29 cellular contexts compared by ENCODE assay signal in the genomic region with DNA sequence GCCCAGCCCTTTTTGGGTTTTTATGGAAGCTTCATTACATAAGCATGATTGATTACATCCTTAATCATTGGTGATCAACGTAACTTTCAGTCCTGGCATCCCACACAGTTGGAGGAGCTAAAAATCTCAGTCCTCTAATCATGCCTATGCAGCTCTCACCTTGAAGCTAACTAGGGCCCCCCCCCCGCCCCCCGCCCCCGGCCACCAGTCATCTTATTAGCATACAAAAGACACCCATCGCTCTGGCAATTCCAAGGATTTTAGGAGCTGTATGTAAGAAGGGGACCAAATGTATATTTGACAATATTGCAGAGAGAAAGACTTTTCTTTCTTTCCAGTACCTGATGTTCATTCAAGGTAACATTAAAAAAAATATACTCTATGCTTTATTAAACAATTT.
"Had no signal": no experiment of that assay in that cellular context is flagged by ENCODE, and none has a peak within 500 bp of the region (broad histone marks: within the 10 kb centered on the region; RNA-seq: fewer than 3 reads in every experiment).

No MANE protein-coding gene starts in this region.

- H3K27me3 ChIP-seq: cardiac muscle cell, Peyer's patch, SJSA1 had no signal

- H3K9ac ChIP-seq: SK-N-SH had no signal

- ATAC-seq: activated CD8-positive, alpha-beta T cell treated with anti-CD3 and anti-CD28 coated beads, Interleukin-2, amount 10 ng/mL, durations not matched to agents 7 days and 5 days; PC-3 had no signal

- H3K27ac ChIP-seq: cardiac muscle cell, Peyer's patch, SJSA1 had no signal

- H3K4me3 ChIP-seq: cardiac muscle cell, Peyer's patch, SJSA1 had no signal

- H3K4me2 ChIP-seq: SK-N-SH had no signal

- H3K4me3 Mint-ChIP-seq: activated CD4-positive, alpha-beta T cell treated with anti-CD3 and anti-CD28 coated beads, Interleukin-2, amount 10 ng/mL, durations not matched to agents 24 days and 14 days; activated CD8-positive, alpha-beta T cell treated with anti-CD3 and anti-CD28 coated beads, Interleukin-2, amount 10 ng/mL, durations not matched to agents 7 days and 5 days; activated naive CD4-positive, alpha-beta T cell treated with anti-CD3 and anti-CD28 coated beads for 36 hours; activated naive CD8-positive, alpha-beta T cell; activated naive CD8-positive, alpha-beta T cell treated with anti-CD3 and anti-CD28 coated beads, Interleukin-2, amount 50 U/mL, for 24 hours; activated T-cell treated with anti-CD3 and anti-CD28 coated beads, Interleukin-2, amount 50 U/mL, for 24 hours; T-helper 1 cell treated with Interleukin-12 subunit alpha and Interleukin-12 subunit beta and Interleukin-4 antibody, amounts not matched to agents 30 μg/mL and 1 μg/mL, for 36 hours; T-helper 2 cell treated with Interferon-gamma antibody and Interleukin-4, amounts not matched to agents 5 μg/mL and 100 μg/mL, for 36 hours had no signal

- H3K4me1 ChIP-seq: Peyer's patch had no signal

- H3K9me3 Mint-ChIP-seq: activated CD4-positive, alpha-beta T cell treated with anti-CD3 and anti-CD28 coated beads, Interleukin-2, amount 10 ng/mL, durations not matched to agents 24 days and 14 days; activated naive CD8-positive, alpha-beta T cell treated with anti-CD3 and anti-CD28 coated beads, Interleukin-2, amount 50 U/mL, for 24 hours; activated T-cell treated with anti-CD3 and anti-CD28 coated beads, Interleukin-2, amount 50 U/mL, for 24 hours; T-helper 1 cell treated with Interleukin-12 subunit alpha and Interleukin-12 subunit beta and Interleukin-4 antibody, amounts not matched to agents 30 μg/mL and 1 μg/mL, for 36 hours; T-helper 2 cell treated with Interferon-gamma antibody and Interleukin-4, amounts not matched to agents 5 μg/mL and 100 μg/mL, for 36 hours had no signal

- H3K9me3 ChIP-seq: Peyer's patch, SJSA1, SK-N-SH had no signal

- H3K27ac Mint-ChIP-seq: activated CD4-positive, alpha-beta T cell treated with anti-CD3 and anti-CD28 coated beads, Interleukin-2, amount 10 ng/mL, durations not matched to agents 24 days and 14 days; activated CD8-positive, alpha-beta T cell treated with anti-CD3 and anti-CD28 coated beads, Interleukin-2, amount 10 ng/mL, durations not matched to agents 7 days and 5 days; activated naive CD4-positive, alpha-beta T cell treated with anti-CD3 and anti-CD28 coated beads for 36 hours; activated naive CD8-positive, alpha-beta T cell; activated naive CD8-positive, alpha-beta T cell treated with anti-CD3 and anti-CD28 coated beads, Interleukin-2, amount 50 U/mL, for 24 hours; T-helper 1 cell treated with Interleukin-12 subunit alpha and Interleukin-12 subunit beta and Interleukin-4 antibody, amounts not matched to agents 30 μg/mL and 1 μg/mL, for 36 hours; T-helper 2 cell treated with Interferon-gamma antibody and Interleukin-4, amounts not matched to agents 5 μg/mL and 100 μg/mL, for 36 hours had no signal

- H3K9me2 ChIP-seq: SK-N-SH had no signal

- DNase-seq: activated CD4-positive, alpha-beta T cell treated with anti-CD3 and anti-CD28 coated beads, Interleukin-2, amount 10 ng/mL, durations not matched to agents 24 days and 14 days; activated CD4-positive, alpha-beta T cell treated with anti-CD3 and anti-CD28 coated beads, Interleukin-2, amount 50 U/mL, for 4 hours; activated CD8-positive, alpha-beta T cell treated with anti-CD3 and anti-CD28 coated beads, Interleukin-2, amount 10 ng/mL, durations not matched to agents 7 days and 5 days; activated gamma-delta T cell treated with Interleukin-2 at 50 U/mL for 16 hours; activated T-cell treated with anti-CD3 and anti-CD28 coated beads, Interleukin-2, amount 50 U/mL, for 24 hours; anterior cingulate cortex; Karpas-422; NCI-H1048; NCI-H1105 treated with DMSO at 0.1 percent for 48 hours; NCI-H1436; NCI-H1694; NCI-H2029 treated with DMSO at 0.1 percent for 48 hours; NCI-H2107; NCI-H2171; NCI-H510A; NCI-H526 treated with DMSO at 0.1 percent for 48 hours; NCI-H774; PC-3; Peyer's patch; RPMI8226; SHP77 treated with DMSO at 0.1 percent for 48 hours; SK-N-SH had no signal

- H3K36me3 ChIP-seq: cardiac muscle cell, Peyer's patch, SJSA1 had no signal
